ENCODE assay signal across 8 cellular contexts in genomic region chr19:1605236-1606137, GRCh38. TPM values are rescaled to one million over a fixed set of nuclear protein-coding genes. Genes with fewer than 3 reads are reported as not detected.
DNase-seq lines count a peak whose midpoint lies in the region; ATAC-seq, FAIRE-seq and TF ChIP-seq lines count a peak whose summit lies in the region.

Gene UQCR11 (minus strand): TSS chr19:1605462. CDS start chr19:1605409, 53 bp downstream.

- POLR2A ChIA-PET in IMR-90 (lab: Charles Lee; ENCODE audit: unreplicated experiment), result no interaction called here
- POLR2A ChIA-PET in OCI-LY7 (lab: Charles Lee), result interaction anchor here (0.8 to 1.2 kb wide), 2 partner anchors 12 to 43 kb away, joined by 3 to 5 read pairs; partner anchors contain the start of gene MBD3
- POLR2A ChIA-PET in endothelial cell of umbilical vein (lab: Charles Lee), result interaction anchor here (1.0 kb wide), 1 partner anchor 16 kb away, joined by 3 read pairs; no protein-coding TSS in a partner anchor

- H3K27me3 ChIP-seq in IMR-90 (ENCODE audit: control insufficient read depth, insufficient read depth, low read length) (no peaks in the 10 kb centered on the region), endothelial cell of umbilical vein (ENCODE audit: control insufficient read depth in 2 of 2, insufficient read depth in 2 of 2, low read length in 2 of 2) (no peaks in the 10 kb centered on the region)

- no peak within 1 kb of the TSS for H2BK20ac ChIP-seq in IMR-90 (ENCODE audit: low read depth, low read length)

- H4K8ac ChIP-seq in IMR-90 (ENCODE audit: low read depth in 2 of 2, low read length in 2 of 2), result peak within 1 kb of the TSS; percentile 78 to 89

- peak within 1 kb of the TSS; percentile 90 for H3K4me2 ChIP-seq in IMR-90 (ENCODE audit: low read depth, low read length)
- peak within 1 kb of the TSS; percentile 72 for H3K4me2 ChIP-seq in OCI-LY7 (ENCODE audit: low read length)
- H3K4me2 ChIP-seq in endothelial cell of umbilical vein (ENCODE audit: insufficient read depth, low read length), result peak within 1 kb of the TSS; percentile 80

- 1% methylated on average over 28 of the region's 79 CpGs; no CpG with 5 or more reads in 1 of the 2 experiments for WGBS in IMR-90 (ENCODE audit: extremely low coverage in 2 of 2, insufficient read length in 1 of 2), 2 experiments

- peak within 1 kb of the TSS; percentile 94 for H3K56ac ChIP-seq in IMR-90 (ENCODE audit: extremely low read depth, insufficient read depth, low read length)

- TF ChIP-seq CTCF in IMR-90 (conservative IDR thresholded peaks at IDR 0.05; ENCODE audit: low read depth, low read length) (peak; percentile 67), OCI-LY7 (conservative IDR thresholded peaks at IDR 0.05; ENCODE audit: low read length) (peak; percentile 73), endothelial cell of umbilical vein (IDR thresholded peaks at IDR 0.05; ENCODE audit: extremely low read depth in 1 of 2, insufficient read depth in 1 of 2, low read depth in 1 of 2, low read length in 2 of 2) (peak; percentile 32 to 60)

- 0 out of 2 replicates have a peak, but pooled peaks cover 5% of the 10 kb centered on the region for H3K9me1 ChIP-seq in IMR-90 (ENCODE audit: insufficient read depth, low read length)
- no peaks in the 10 kb centered on the region for H3K9me1 ChIP-seq in endothelial cell of umbilical vein (replicated peaks; ENCODE audit: control insufficient read depth, extremely low read depth, insufficient read depth, low read length)

- no peaks in the 10 kb centered on the region for H3K9me2 ChIP-seq in OCI-LY7 (ENCODE audit: insufficient read depth, low read length)

- peak within 1 kb of the TSS; percentile 70 for H4K91ac ChIP-seq in IMR-90 (ENCODE audit: insufficient read depth, low read depth, low read length)

- H3K18ac ChIP-seq in IMR-90 (ENCODE audit: low read depth, low read length), result peak within 1 kb of the TSS; percentile 8; the same call in 1 of the 2 replicates

- H3K4ac ChIP-seq in IMR-90 (ENCODE audit: low read depth, low read length), result peak within 1 kb of the TSS; percentile 80

- H3K23ac ChIP-seq in IMR-90 (ENCODE audit: low read depth, low read length), result peak within 1 kb of the TSS; percentile 74

- peak; percentile 73 for TF ChIP-seq RAD21 in IMR-90 (IDR thresholded peaks at IDR 0.05; ENCODE audit: low read length)

- CTCF ChIA-PET in IMR-90 (lab: Yijun Ruan, JAX) (no interaction called here), OCI-LY7 (lab: Charles Lee; ENCODE audit: unreplicated experiment) (no interaction called here), endothelial cell of umbilical vein (lab: Charles Lee) (interaction anchor here (0.8 to 2.9 kb wide), 7 partner anchors 9 to 220 kb away, joined by 3 to 20 read pairs (median 6); partner anchors contain the start of gene MBD3)

- peak within 1 kb of the TSS; percentile 96 for H2AK9ac ChIP-seq in IMR-90 (replicated peaks; ENCODE audit: low read depth, low read length, poor library complexity)

- H2AFZ ChIP-seq in IMR-90 (replicated peaks; ENCODE audit: low read length, poor library complexity), result peak within 1 kb of the TSS; percentile 95
- H2AFZ ChIP-seq in OCI-LY7 (ENCODE audit: low read length), result peak within 1 kb of the TSS; percentile 64; the same call in 1 of the 2 replicates
- H2AFZ ChIP-seq in endothelial cell of umbilical vein (ENCODE audit: low read depth, low read length), result peak within 1 kb of the TSS; percentile 80

- H3K79me1 ChIP-seq in IMR-90 (ENCODE audit: low read depth in 1 of 2, low read length in 2 of 2), result peaks cover 6 to 37% of the 10 kb centered on the region in 2 experiments; a peak in 3 of 4 replicates

- H4K20me1 ChIP-seq in IMR-90 (ENCODE audit: insufficient read depth, low read length), result peaks cover 29% of the 10 kb centered on the region
- no peaks in the 10 kb centered on the region for H4K20me1 ChIP-seq in OCI-LY7 (ENCODE audit: insufficient read depth, low read length)
- no peaks in the 10 kb centered on the region for H4K20me1 ChIP-seq in endothelial cell of umbilical vein (replicated peaks; ENCODE audit: control insufficient read depth, extremely low read depth, insufficient read depth, low read length)

- peaks cover 45% of the 10 kb centered on the region for H3K79me2 ChIP-seq in OCI-LY7 (ENCODE audit: insufficient read depth, low read depth, low read length)
- H3K79me2 ChIP-seq in endothelial cell of umbilical vein (ENCODE audit: control insufficient read depth, insufficient read depth, low read length), result peaks cover 43% of the 10 kb centered on the region

- BruUV-seq in IMR-90 (replicated peaks; lab: Mats Ljungman, UMichigan) (no TSS peak), OCI-LY7 (replicated peaks; lab: Mats Ljungman, UMichigan) (TSS peak; percentile 99), endothelial cell of umbilical vein (replicated peaks; lab: Mats Ljungman, UMichigan) (TSS peak; percentile 74)

- H4K5ac ChIP-seq in IMR-90 (ENCODE audit: low read depth, low read length), result peak within 1 kb of the TSS; percentile 62

- peak within 1 kb of the TSS; percentile 82 for H2BK5ac ChIP-seq in IMR-90 (ENCODE audit: low read depth, low read length, poor library complexity, severe bottlenecking)

- dilution Hi-C loops in IMR-90 (cut with HindIII; ENCODE audit: low sequenced_read_pairs, unreplicated experiment), result no loop called here
- dilution Hi-C loops in endothelial cell of umbilical vein (cut with MboI; ENCODE audit: extremely low pct_ligation_motif_present, low sequenced_read_pairs), result no loop called here

- H3K14ac ChIP-seq in IMR-90 (replicated peaks; ENCODE audit: low read depth, low read length), result peak within 1 kb of the TSS; percentile 95

- peak within 1 kb of the TSS; percentile 89 for H3K27ac ChIP-seq in IMR-90 (ENCODE audit: insufficient read depth, low read length)
- peak within 1 kb of the TSS; percentile 88 for H3K27ac ChIP-seq in OCI-LY7 (ENCODE audit: low read depth, low read length, poor library complexity, severe bottlenecking)
- H3K27ac ChIP-seq in endothelial cell of umbilical vein (ENCODE audit: insufficient read depth, low read depth, low read length), result peak within 1 kb of the TSS; percentile 51

- no peaks in the 10 kb centered on the region for H3K9me3 ChIP-seq in IMR-90 (ENCODE audit: control insufficient read depth, insufficient read depth, low read length)
- no peaks in the 10 kb centered on the region for H3K9me3 ChIP-seq in OCI-LY7 (ENCODE audit: low read length)
- H3K9me3 ChIP-seq in endothelial cell of umbilical vein (replicated peaks; ENCODE audit: control insufficient read depth, insufficient read depth, low read length), result no peaks in the 10 kb centered on the region

- H2BK15ac ChIP-seq in IMR-90 (ENCODE audit: low read depth, low read length), result no peak within 1 kb of the TSS

- ATAC-seq in GM21526 (IDR thresholded peaks at IDR 0.05; ENCODE audit: low FRiP score, unreplicated experiment) (peak; percentile 71), IMR-90 (ENCODE audit: low read depth) (peak; percentile 90)

- H3K36me3 ChIP-seq in IMR-90 (ENCODE audit: control insufficient read depth, insufficient read depth, low read length) (peaks cover 11% of the 10 kb centered on the region), OCI-LY7 (ENCODE audit: insufficient read depth, low read length) (peaks cover 51% of the 10 kb centered on the region), endothelial cell of umbilical vein (ENCODE audit: control insufficient read depth in 2 of 2, extremely low read depth in 1 of 2, insufficient read depth in 2 of 2, low read length in 2 of 2) (peaks cover 0 to 12% of the 10 kb centered on the region in 2 experiments)

- H3K9ac ChIP-seq in IMR-90 (ENCODE audit: low read depth, low read length), result peak within 1 kb of the TSS; percentile 92
- peak within 1 kb of the TSS; percentile 93 for H3K9ac ChIP-seq in endothelial cell of umbilical vein (replicated peaks; ENCODE audit: extremely low read depth, insufficient read depth, low read length)

- intact Hi-C loops in IMR-90 (cut with micrococcal nuclease), result loop anchor here (2.0 to 10.0 kb wide), 3 partner anchors 45 to 189 kb away; no protein-coding TSS in a partner anchor
- intact Hi-C loops in OCI-LY7 (cut with micrococcal nuclease; ENCODE audit: unreplicated experiment), result loop anchor here (1.0 to 5.0 kb wide), 4 partner anchors 47 to 207 kb away; partner anchors contain the start of genes ATP8B3 and TCF3
- intact Hi-C loops in endothelial cell of umbilical vein (cut with micrococcal nuclease), result loop anchor here (1.0 kb wide), 4 partner anchors 13 to 162 kb away; partner anchors contain the start of gene MBD3

- peak within 1 kb of the TSS; percentile 21; the same call in 1 of the 2 replicates for H2BK120ac ChIP-seq in IMR-90 (ENCODE audit: low read depth, low read length)

- H3K4me1 ChIP-seq in IMR-90 (ENCODE audit: control insufficient read depth, insufficient read depth, low read length), result peaks cover 2% of the 10 kb centered on the region; the same call in 1 of the 2 replicates
- H3K4me1 ChIP-seq in OCI-LY7 (ENCODE audit: insufficient read depth, low read length, poor library complexity, severe bottlenecking), result peaks cover 50% of the 10 kb centered on the region
- peaks cover 9% of the 10 kb centered on the region for H3K4me1 ChIP-seq in endothelial cell of umbilical vein (ENCODE audit: control insufficient read depth, extremely low read depth, insufficient read depth, low read length)

- H3K4me3 ChIP-seq in IMR-90 (ENCODE audit: insufficient read depth, low read depth, low read length) (peak within 1 kb of the TSS; percentile 82), OCI-LY7 (ENCODE audit: low read depth, low read length, poor library complexity, severe bottlenecking) (peak within 1 kb of the TSS; percentile 100), endothelial cell of umbilical vein (replicated peaks in 1 of 3; ENCODE audit: insufficient read depth in 1 of 3, low read depth in 1 of 3, low read length in 3 of 3) (peak within 1 kb of the TSS; percentile 87 to 99 (median 95))

- in situ Hi-C loops in IMR-90 (cut with MboI; ENCODE audit: low sequenced_read_pairs), result no loop called here

- FAIRE-seq in endothelial cell of umbilical vein (lab: Jason Lieb, UNC), result peak; percentile 98

- H2AK5ac ChIP-seq in IMR-90 (ENCODE audit: low read depth, low read length), result peak within 1 kb of the TSS; percentile 88

- TF ChIP-seq POLR2A in IMR-90 (IDR thresholded peaks at IDR 0.05; ENCODE audit: low read depth, low read length) (no peak), endothelial cell of umbilical vein (IDR thresholded peaks at IDR 0.05; ENCODE audit: low read depth, low read length) (peak; percentile 93)

- DNase-seq in DMS 273 treated with DMSO at 0.1 percent for 48 hours (lab: John Stamatoyannopoulos, UW), result peak; percentile 95
- DNase-seq in IMR-90, result peak; percentile 96
- peak; percentile 97 for DNase-seq in OCI-LY7 (ENCODE audit: low spot score)
- DNase-seq in activated T-cell treated with anti-CD3 and anti-CD28 coated beads for 1 hour (ENCODE audit: low read depth), result peak; percentile 87
- DNase-seq in endothelial cell of umbilical vein (ENCODE audit: low read depth, low spot score), result peak; percentile 95
- DNase-seq in middle frontal gyrus (ENCODE audit: extremely low spot score, low spot score), result peak; percentile 93
- peak; percentile 92 to 94 for DNase-seq in stimulated activated CD8-positive, alpha-beta memory T cell treated with anti-CD3 and anti-CD28 coated beads, Interleukin-2, amount 100 ng/mL, for 48 hours (ENCODE audit: low read depth in 2 of 2)

RNA-seq across cellular contexts. Expression of gene UQCR11, which starts in this region (rescaled TPM):
- total RNA-seq in IMR-90 (2012; rRNA removed) (22.8 and 29.2 TPM in 2 replicates), OCI-LY7 (2022) (143 and 187 TPM in 2 replicates), endothelial cell of umbilical vein (210 and 223 TPM in 2 replicates)
- polyA plus RNA-seq in IMR-90 (2012; rRNA removed) (177 and 248 TPM in 2 replicates), endothelial cell of umbilical vein (165 and 262 TPM in 2 replicates)
- polyA plus RNA-seq in IMR-90 (2012; cell fraction: cytosol; rRNA removed), result 116 and 122 TPM in 2 replicates
- 35.8 and 42.4 TPM in 2 replicates for polyA plus RNA-seq in IMR-90 (2012; cell fraction: nucleus; rRNA removed; ENCODE audit: low replicate concordance)
- 85.3 and 86.2 TPM in 2 replicates for total RNA-seq in OCI-LY7 (2014; rRNA removed; shearing (Covaris generic))
- polyA plus RNA-seq in endothelial cell of umbilical vein (2011; cell fraction: cytosol; rRNA removed), result 156 and 199 TPM in 2 replicates
- 42.6 and 62.7 TPM in 2 replicates for polyA plus RNA-seq in endothelial cell of umbilical vein (2011; cell fraction: nucleus; rRNA removed)
- 156 and 442 TPM in 2 replicates for polyA plus RNA-seq in endothelial cell of umbilical vein (2012)
- polyA minus RNA-seq in endothelial cell of umbilical vein, result 22.1 and 26.8 TPM in 2 replicates
- polyA minus RNA-seq in endothelial cell of umbilical vein (2011; cell fraction: cytosol; rRNA and poly(A)+ RNA removed), result 28.5 TPM
- 16.0 and 19.6 TPM in 2 replicates for polyA minus RNA-seq in endothelial cell of umbilical vein (2011; cell fraction: nucleus; rRNA and poly(A)+ RNA removed)

Comparison
In these comparisons a context has a peak if more than half of its experiments do, and no peak if none do; other contexts are left out.
1. Peak in every context shown above with its lines: DNase-seq, ATAC-seq, H3K4me3 ChIP-seq and H3K27ac ChIP-seq.